Comparison of ENCODE assay signal across 8 cellular contexts in the genomic region with DNA sequence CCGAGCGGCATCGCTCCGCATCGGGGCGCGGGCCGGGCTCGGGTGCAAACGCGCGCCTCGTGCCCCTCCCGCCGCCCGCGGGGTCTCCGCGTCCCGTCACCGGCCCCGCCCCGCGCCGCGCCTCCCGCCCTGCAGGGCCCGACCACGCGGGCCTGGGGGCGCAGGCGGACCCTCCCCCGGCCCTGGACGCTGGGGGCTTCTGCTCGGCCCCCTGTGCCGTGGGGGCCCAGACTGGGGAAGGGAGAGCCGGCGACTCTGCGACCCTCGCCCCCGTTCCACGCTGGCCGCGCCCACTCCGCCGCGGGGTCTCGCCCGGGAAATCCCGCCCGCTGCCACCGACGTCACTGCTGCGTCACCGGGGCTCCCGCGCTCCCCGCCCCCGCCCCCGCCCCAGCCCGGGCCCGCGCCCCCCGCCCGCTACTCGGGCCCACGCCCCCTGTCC. TPM values are rescaled to one million over a fixed set of nuclear protein-coding genes. Genes with fewer than 3 reads are reported as not detected.
DNase-seq lines count a peak whose midpoint lies in the region; ATAC-seq, FAIRE-seq and TF ChIP-seq lines count a peak whose summit lies in the region.

A gene (minus strand): TSS at position 63 of the 442 bp plus-strand sequence. CDS start 65,946 bp downstream, outside the sequence.

- H3K9me3 Mint-ChIP-seq in natural killer cell treated with Interleukin-12 subunit alpha and Interleukin-12 subunit beta and Interleukin-15 and Interleukin-18, amount 100 ng/mL, for 72 hours: no peaks in the 10 kb centered on the region

- peaks cover 11 to 14% of the 10 kb centered on the region in 2 donors for H3K4me1 Mint-ChIP-seq in natural killer cell treated with Interleukin-12 subunit alpha and Interleukin-12 subunit beta and Interleukin-15 and Interleukin-18, amount 100 ng/mL, for 72 hours (ENCODE audit: low read depth in 2 of 2)

- H3K36me3 Mint-ChIP-seq in natural killer cell treated with Interleukin-12 subunit alpha and Interleukin-12 subunit beta and Interleukin-15 and Interleukin-18, amount 100 ng/mL, for 72 hours: no peaks in the 10 kb centered on the region

- FAIRE-seq in D721Med (lab: Jason Lieb, UNC): no peak

- POLR2A ChIA-PET in RWPE1 (lab: Yijun Ruan, JAX; ENCODE audit: low non-redundant PET): no interaction called here

- no peak within 1 kb of the TSS for H3K27ac Mint-ChIP-seq in natural killer cell treated with Interleukin-12 subunit alpha and Interleukin-12 subunit beta and Interleukin-15 and Interleukin-18, amount 100 ng/mL, for 72 hours

- peaks cover 5 to 26% of the 10 kb centered on the region in 2 donors for H3K27me3 ChIP-seq in duodenal mucosa (ENCODE audit: control insufficient read depth in 1 of 2, insufficient read depth in 2 of 2, low read length in 2 of 2)

- H3K36me3 ChIP-seq in duodenal mucosa (ENCODE audit: control insufficient read depth in 1 of 2, insufficient read depth in 2 of 2, low read length in 2 of 2): no peaks in the 10 kb centered on the region

- peak within 1 kb of the TSS; percentile 80 for H3K4me3 Mint-ChIP-seq in natural killer cell treated with Interleukin-12 subunit alpha and Interleukin-12 subunit beta and Interleukin-15 and Interleukin-18, amount 100 ng/mL, for 72 hours

- peak within 1 kb of the TSS in 1 of 2 donors; percentile 25 for H3K9ac ChIP-seq in duodenal mucosa (ENCODE audit: low read depth in 1 of 2, low read length in 2 of 2)

- no peak for TF ChIP-seq CTCF in D721Med (IDR thresholded peaks at IDR 0.05; ENCODE audit: insufficient read depth, missing control alignments)
- no peak for TF ChIP-seq CTCF in RWPE1 (conservative IDR thresholded peaks at IDR 0.05; ENCODE audit: low read depth)

- no peaks in the 10 kb centered on the region for H3K9me3 ChIP-seq in duodenal mucosa (ENCODE audit: control insufficient read depth in 1 of 2, low read length in 2 of 2)

- peaks cover 46 to 68% of the 10 kb centered on the region in 2 donors for H3K27me3 Mint-ChIP-seq in natural killer cell treated with Interleukin-12 subunit alpha and Interleukin-12 subunit beta and Interleukin-15 and Interleukin-18, amount 100 ng/mL, for 72 hours

- peak; percentile 80 for DNase-seq in D721Med (ENCODE audit: insufficient read length, low spot score)
- DNase-seq in RPMI8226: peak; percentile 27
- DNase-seq in natural killer cell treated with Interleukin-12 subunit alpha and Interleukin-12 subunit beta and Interleukin-15 and Interleukin-18, amount 100 ng/mL, for 72 hours (ENCODE audit: low spot score): no peak
- DNase-seq in RWPE1 (ENCODE audit: low spot score): no peak
- no peak for DNase-seq in kidney tubule cell (ENCODE audit: low spot score)
- DNase-seq in T1000 (lab: John Stamatoyannopoulos, UW): no peak

- peak; percentile 27 for ATAC-seq in HG02678 (IDR thresholded peaks at IDR 0.05; ENCODE audit: unreplicated experiment)
- ATAC-seq in natural killer cell treated with Interleukin-12 subunit alpha and Interleukin-12 subunit beta and Interleukin-15 and Interleukin-18, amount 100 ng/mL, for 72 hours: peak; percentile 30 to 40

- H3K4me1 ChIP-seq in duodenal mucosa (ENCODE audit: control insufficient read depth in 1 of 2, insufficient read depth in 2 of 2, low read length in 2 of 2): peaks cover 12 to 22% of the 10 kb centered on the region in 2 donors

- H3K4me3 ChIP-seq in duodenal mucosa (ENCODE audit: low read depth in 1 of 2, low read length in 2 of 2): peak within 1 kb of the TSS; percentile 52 to 58

- no peak within 1 kb of the TSS for H3K27ac ChIP-seq in duodenal mucosa (ENCODE audit: low read depth, low read length)
- H3K27ac ChIP-seq in RWPE1: no peak within 1 kb of the TSS

- CTCF ChIA-PET in RWPE1 (lab: Yijun Ruan, JAX): no interaction called here

RNA-seq across cellular contexts. Expression of the gene that starts here (rescaled TPM):
- under 1 TPM in 1 of 2 donors, not detected in 1; 0.19 TPM for total RNA-seq in natural killer cell treated with Interleukin-12 subunit alpha and Interleukin-12 subunit beta and Interleukin-15 and Interleukin-18, amount 100 ng/mL, for 72 hours

Comparison
In these comparisons a context has a peak if more than half of its experiments do, and no peak if none do; other contexts are left out.
1. Peak in ATAC-seq in natural killer cell treated with Interleukin-12 subunit alpha and Interleukin-12 subunit beta and Interleukin-15 and Interleukin-18, amount 100 ng/mL, for 72 hours; RNA of the gene not detected or under 1 TPM.
2. DNase-seq: peak in D721Med (single experiment) and RPMI8226 (single experiment); none in natural killer cell treated with Interleukin-12 subunit alpha and Interleukin-12 subunit beta and Interleukin-15 and Interleukin-18, amount 100 ng/mL, for 72 hours (single experiment), RWPE1 (single experiment), kidney tubule cell (single experiment) and T1000 (single experiment).